8 cellular contexts compared by ENCODE assay signal in genomic region chr11:58927393-58928081, GRCh38. TPM values are rescaled to one million over a fixed set of nuclear protein-coding genes. Genes with fewer than 3 reads are reported as not detected.
A peak's percentile ranks its signal among the peaks of the same experiment; 100 is the strongest.
DNase-seq lines count a peak whose midpoint lies in the region; ATAC-seq and TF ChIP-seq lines count a peak whose summit lies in the region.

No MANE protein-coding gene starts in this region.

- H3K27ac ChIP-seq in right lobe of liver: peak overlapping the region; percentile 79 to 95 (median 84)

- peak; percentile 30 for DNase-seq in Ammon's horn (ENCODE audit: low spot score)
- no peak for DNase-seq in activated T-cell treated with anti-CD3 and anti-CD28 coated beads, Interleukin-2, amount 50 U/mL, for 4 hours
- peak; percentile 76 to 98 (median 97) for DNase-seq in right lobe of liver
- DNase-seq in T-helper 9 cell: no peak

- peak overlapping the region; percentile 12 for H3K4me3 Mint-ChIP-seq in activated T-cell treated with anti-CD3 and anti-CD28 coated beads, Interleukin-2, amount 50 U/mL, for 4 hours

- H3K36me3 Mint-ChIP-seq in activated T-cell treated with anti-CD3 and anti-CD28 coated beads, Interleukin-2, amount 50 U/mL, for 4 hours (ENCODE audit: insufficient read depth): no peaks in the 10 kb centered on the region

- H3K27me3 Mint-ChIP-seq in activated T-cell treated with anti-CD3 and anti-CD28 coated beads, Interleukin-2, amount 50 U/mL, for 4 hours (ENCODE audit: low read depth): peaks cover 17% of the 10 kb centered on the region

- H3K4me1 Mint-ChIP-seq in activated T-cell treated with anti-CD3 and anti-CD28 coated beads, Interleukin-2, amount 50 U/mL, for 4 hours (ENCODE audit: low read depth): peaks cover 18% of the 10 kb centered on the region

- 1% methylated on average over 14 of the region's 15 CpGs for WGBS in right lobe of liver (ENCODE audit: insufficient coverage, low coverage, low lambda C conversion rate, missing lambda C conversion rate)

- H3K9me3 Mint-ChIP-seq in activated T-cell treated with anti-CD3 and anti-CD28 coated beads, Interleukin-2, amount 50 U/mL, for 4 hours: no peaks in the 10 kb centered on the region

- H3K4me1 ChIP-seq in right lobe of liver: peaks cover 0 to 60% (median 9%) of the 10 kb centered on the region in 4 donors

- intact Hi-C loops in right lobe of liver (cut with DNase I): no loop called here

- no peaks in the 10 kb centered on the region for H3K36me3 ChIP-seq in right lobe of liver

- no peaks in the 10 kb centered on the region for H3K9me3 ChIP-seq in right lobe of liver

- H3K27me3 ChIP-seq in right lobe of liver: no peaks in the 10 kb centered on the region

- peak; percentile 80 for TF ChIP-seq POLR2A in right lobe of liver (IDR thresholded peaks at IDR 0.05)

- ATAC-seq in HG02798 (IDR thresholded peaks at IDR 0.05; ENCODE audit: poor library complexity, unreplicated experiment) (peak; percentile 47), right lobe of liver (peak; percentile 70 to 98 (median 90)), GM19035 (IDR thresholded peaks at IDR 0.05; ENCODE audit: unreplicated experiment) (no peak), HG02884 (IDR thresholded peaks at IDR 0.05; ENCODE audit: unreplicated experiment) (no peak), GM18511 (IDR thresholded peaks at IDR 0.05; ENCODE audit: unreplicated experiment) (no peak)
- ATAC-seq in activated T-cell treated with anti-CD3 and anti-CD28 coated beads, Interleukin-2, amount 50 U/mL, for 4 hours: peak; percentile 66 to 86

- no peak for TF ChIP-seq CTCF in right lobe of liver (IDR thresholded peaks at IDR 0.05)

- peak overlapping the region; percentile 30 to 55 (median 54) for H3K4me3 ChIP-seq in right lobe of liver

RNA-seq across cellular contexts. Expression of gene GLYATL1, which starts 11.8 kb away (rescaled TPM):
- total RNA-seq in activated T-cell treated with anti-CD3 and anti-CD28 coated beads, Interleukin-2, amount 50 U/mL, for 4 hours: under 1 TPM in 1 of 3 donors, not detected in 2; 0.24 TPM
- total RNA-seq in right lobe of liver: 100 to 1,000 TPM; 200 to 425 (median 351) TPM

Comparison
In these comparisons a context has a peak if more than half of its experiments do, and no peak if none do; other contexts are left out.
1. DNase-seq: peak in Ammon's horn (single experiment) and right lobe of liver (3 of 3); none in activated T-cell treated with anti-CD3 and anti-CD28 coated beads, Interleukin-2, amount 50 U/mL, for 4 hours (single experiment) and T-helper 9 cell (single experiment).
2. ATAC-seq: peak in HG02798 (single experiment), activated T-cell treated with anti-CD3 and anti-CD28 coated beads, Interleukin-2, amount 50 U/mL, for 4 hours (2 of 2) and right lobe of liver (4 of 4); none in GM19035 (single experiment), HG02884 (single experiment) and GM18511 (single experiment).
3. RNA of gene GLYATL1, which starts 11.8 kb away (total RNA-seq): 200 to 425 TPM in right lobe of liver; 0.24 TPM in activated T-cell treated with anti-CD3 and anti-CD28 coated beads, Interleukin-2, amount 50 U/mL, for 4 hours; every median in the first group is over 100 times any median in the second.